In genomic region chr7:953547-954327, GRCh38 we compare ENCODE assay signal across 8 cellular contexts. TPM values are rescaled to one million over a fixed set of nuclear protein-coding genes. Genes with fewer than 3 reads are reported as not detected.
DNase-seq lines count a peak whose midpoint lies in the region; ATAC-seq and TF ChIP-seq lines count a peak whose summit lies in the region.
"Had no signal": no experiment of that assay in that cellular context is flagged by ENCODE, and none has a peak within 500 bp of the region (broad histone marks: within the 10 kb centered on the region; RNA-seq: fewer than 3 reads in every experiment).

No MANE protein-coding gene starts in this region.

- ATAC-seq in GM18505 (IDR thresholded peaks at IDR 0.05; ENCODE audit: unreplicated experiment) (peak; percentile 18), HG03039 (IDR thresholded peaks at IDR 0.05; ENCODE audit: unreplicated experiment) (peak; percentile 22), natural killer cell (peak; percentile 12 to 54 (median 35))

- no peaks in the 10 kb centered on the region for H3K9me3 Mint-ChIP-seq in natural killer cell

- peaks cover 19 to 28% of the 10 kb centered on the region in 2 donors for H3K4me1 Mint-ChIP-seq in natural killer cell

- H3K36me3 Mint-ChIP-seq in natural killer cell, result no peaks in the 10 kb centered on the region

- peak; percentile 17 for DNase-seq in UCSD-AML1 (lab: John Stamatoyannopoulos, UW; ENCODE audit: unreplicated experiment)
- peak in 1 of 2 donors; percentile 41 for DNase-seq in foreskin fibroblast
- no peak for DNase-seq in natural killer cell
- no peak for DNase-seq in SHP77 (lab: John Stamatoyannopoulos, UW)
- no peak for DNase-seq in erythroblast (lab: John Stamatoyannopoulos, UW)

- intact Hi-C loops in natural killer cell (cut with micrococcal nuclease), result loop anchor here (1.0 to 2.0 kb wide), 2 partner anchors 29 to 45 kb away; no protein-coding TSS in a partner anchor

- no peak overlapping the region for H3K27ac Mint-ChIP-seq in natural killer cell

- H3K27me3 Mint-ChIP-seq in natural killer cell (ENCODE audit: low read depth in 2 of 2), result no peaks in the 10 kb centered on the region

- H3K4me3 Mint-ChIP-seq in natural killer cell, result peak overlapping the region; percentile 75

- TF ChIP-seq POLR2A in GM18505 (IDR thresholded peaks at IDR 0.05; ENCODE audit: borderline replicate concordance, extremely low read depth, insufficient read depth, insufficient read length), result no peak
- TF ChIP-seq POLR2A in erythroblast (IDR thresholded peaks at IDR 0.05; ENCODE audit: low read length), result no peak

- peak overlapping the region; percentile 22 to 43 for H3K4me3 ChIP-seq in foreskin fibroblast (ENCODE audit: low read depth in 1 of 2, low read length in 2 of 2)

- TF ChIP-seq CTCF in foreskin fibroblast (IDR thresholded peaks at IDR 0.05; ENCODE audit: low read depth, low read length) (no peak), natural killer cell (IDR thresholded peaks at IDR 0.05) (no peak)

RNA-seq across cellular contexts. Expression of gene ADAP1, which starts 0.7 kb away (rescaled TPM):
- total RNA-seq in natural killer cell, result 100 to 1,000 TPM in 1 of 3 donors, 10 to 100 TPM in 2; 87.2 to 117 (median 89.2) TPM

RNA-seq across cellular contexts. Expression of gene COX19, which starts 21.6 kb away (rescaled TPM):
- total RNA-seq in natural killer cell, result 10 to 100 TPM; 33.6 to 38.3 (median 33.6) TPM

RNA-seq across cellular contexts. Expression of gene CYP2W1, which starts 29.2 kb away (rescaled TPM):
- total RNA-seq in natural killer cell, result not detected
- total RNA-seq: subcutaneous adipose tissue had no signal
